8 cellular contexts compared by ENCODE assay signal in genomic region chr9:114487607-114488300, GRCh38. TPM values are rescaled to one million over a fixed set of nuclear protein-coding genes. Genes with fewer than 3 reads are reported as not detected.
DNase-seq lines count a peak whose midpoint lies in the region; ATAC-seq and TF ChIP-seq lines count a peak whose summit lies in the region.

No MANE protein-coding gene starts in this region.

- H4K91ac ChIP-seq in trophoblast cell (ENCODE audit: low read depth, low read length) = no peak overlapping the region

- no peak overlapping the region for H3K23ac ChIP-seq in trophoblast cell (ENCODE audit: low read length)

- ATAC-seq in GM21381 (IDR thresholded peaks at IDR 0.05; ENCODE audit: unreplicated experiment) (peak; percentile 72), HG02571 (IDR thresholded peaks at IDR 0.05; ENCODE audit: unreplicated experiment) (no peak)

- no peak overlapping the region for H2BK12ac ChIP-seq in trophoblast cell (ENCODE audit: low read length)

- H3K4me2 ChIP-seq in KMS-11 = peak overlapping the region; percentile 61
- no peak overlapping the region for H3K4me2 ChIP-seq in trophoblast cell (ENCODE audit: low read length)

- peak overlapping the region; percentile 58 for H3K27ac ChIP-seq in KMS-11
- no peak overlapping the region for H3K27ac ChIP-seq in SJCRH30
- no peak overlapping the region for H3K27ac ChIP-seq in trophoblast cell (ENCODE audit: low read depth, low read length)

- H3K79me2 ChIP-seq in KMS-11 (ENCODE audit: insufficient read depth, low read depth) (peaks cover 81% of the 10 kb centered on the region), trophoblast cell (ENCODE audit: control insufficient read depth, insufficient read depth, low read length, poor library complexity) (no peaks in the 10 kb centered on the region)

- H2AFZ ChIP-seq in KMS-11 (ENCODE audit: low read depth) = no peak overlapping the region
- H2AFZ ChIP-seq in trophoblast cell (ENCODE audit: insufficient read depth, low read length, poor library complexity) = no peak overlapping the region

- H4K12ac ChIP-seq in trophoblast cell (ENCODE audit: low read depth, low read length) = no peak overlapping the region

- H3K4me1 ChIP-seq in KMS-11 (ENCODE audit: low read depth, poor library complexity, severe bottlenecking) (peaks cover 68% of the 10 kb centered on the region), SJCRH30 (no peaks in the 10 kb centered on the region), trophoblast cell (ENCODE audit: control insufficient read depth in 1 of 2, insufficient read depth in 2 of 2, low read length in 2 of 2) (peaks cover 9 to 16% of the 10 kb centered on the region in 2 experiments)

- WGBS in trophoblast cell (ENCODE audit: extremely low coverage, insufficient coverage, insufficient read length) = no CpG with 5 or more reads among the region's 6 CpGs

- no peak overlapping the region for H3K18ac ChIP-seq in trophoblast cell (ENCODE audit: low read length)

- H2BK5ac ChIP-seq in trophoblast cell (ENCODE audit: low read depth, low read length, poor library complexity) = no peak overlapping the region

- no peak overlapping the region for H4K8ac ChIP-seq in trophoblast cell (ENCODE audit: low read depth, low read length)

- no peak overlapping the region for H3K4ac ChIP-seq in trophoblast cell (ENCODE audit: low read depth, low read length)

- H3K4me3 ChIP-seq in KMS-11 (IDR thresholded peaks at IDR 0.05; ENCODE audit: insufficient read depth, low read depth, low read length) (no peak overlapping the region), SJCRH30 (no peak overlapping the region), trophoblast cell (ENCODE audit: low read depth, low read length) (no peak overlapping the region)

- H4K20me1 ChIP-seq in KMS-11 (ENCODE audit: insufficient read depth) = no peaks in the 10 kb centered on the region

- H3K9ac ChIP-seq in KMS-11 (no peak overlapping the region), trophoblast cell (ENCODE audit: low read length) (no peak overlapping the region)

- H3K36me3 ChIP-seq in KMS-11 (ENCODE audit: insufficient read depth) (no peaks in the 10 kb centered on the region; the same call in 1 of the 2 replicates), SJCRH30 (no peaks in the 10 kb centered on the region), trophoblast cell (ENCODE audit: control insufficient read depth in 1 of 2, insufficient read depth in 2 of 2, low read length in 2 of 2) (no peaks in the 10 kb centered on the region)

- H2AK5ac ChIP-seq in trophoblast cell (ENCODE audit: low read length) = no peak overlapping the region

- in situ Hi-C loops in Caki2 (cut with HindIII; ENCODE audit: low pct_unique_long_range_greater_than_20kb, low sequenced_read_pairs) = no loop called here

- TF ChIP-seq CTCF in KMS-11 (conservative IDR thresholded peaks at IDR 0.05; ENCODE audit: low read depth, low read length) = peak; percentile 95

- H3K27me3 ChIP-seq in KMS-11 (ENCODE audit: insufficient read depth, low read depth) = no peaks in the 10 kb centered on the region
- H3K27me3 ChIP-seq in SJCRH30 = no peaks in the 10 kb centered on the region
- H3K27me3 ChIP-seq in trophoblast cell (ENCODE audit: insufficient read depth, low read length) = no peaks in the 10 kb centered on the region

- H2BK120ac ChIP-seq in trophoblast cell (ENCODE audit: insufficient read depth, low read length, poor library complexity) = no peak overlapping the region

- DNase-seq in Caki2 (ENCODE audit: low read depth) (peak; percentile 56), SJCRH30 (peak; percentile 80 to 93), germinal center (ENCODE audit: low spot score) (peak; percentile 66), trophoblast cell (peak; percentile 69 to 89)
- peak; percentile 47 for DNase-seq in activated gamma-delta T cell treated with anti-CD3 and anti-CD28 coated beads, Interleukin-2, amount 50 U/mL, for 16 hours (ENCODE audit: low read depth)

- no peaks in the 10 kb centered on the region for H3K79me1 ChIP-seq in trophoblast cell (ENCODE audit: low read length)

- no peak overlapping the region for H3K14ac ChIP-seq in trophoblast cell (ENCODE audit: low read length)

- no peaks in the 10 kb centered on the region for H3K9me3 ChIP-seq in SJCRH30 (replicated peaks)
- H3K9me3 ChIP-seq in trophoblast cell (ENCODE audit: insufficient read depth, low read depth, low read length) = no peaks in the 10 kb centered on the region

RNA-seq across cellular contexts. Expression of gene WHRN, which starts 17.5 kb away (rescaled TPM):
- 3.9 and 6.6 TPM in 2 replicates for total RNA-seq in Caki2 (2014; rRNA removed; shearing (Covaris generic); ENCODE audit: low replicate concordance)
- total RNA-seq in SJCRH30 (2014; rRNA removed; shearing (Covaris generic)) = 2.5 and 3.1 TPM in 2 replicates
- polyA plus RNA-seq in trophoblast cell (2013) = 16.1 and 16.7 TPM in 2 replicates
